ENCODE assay signal across 8 cellular contexts in the genomic region with DNA sequence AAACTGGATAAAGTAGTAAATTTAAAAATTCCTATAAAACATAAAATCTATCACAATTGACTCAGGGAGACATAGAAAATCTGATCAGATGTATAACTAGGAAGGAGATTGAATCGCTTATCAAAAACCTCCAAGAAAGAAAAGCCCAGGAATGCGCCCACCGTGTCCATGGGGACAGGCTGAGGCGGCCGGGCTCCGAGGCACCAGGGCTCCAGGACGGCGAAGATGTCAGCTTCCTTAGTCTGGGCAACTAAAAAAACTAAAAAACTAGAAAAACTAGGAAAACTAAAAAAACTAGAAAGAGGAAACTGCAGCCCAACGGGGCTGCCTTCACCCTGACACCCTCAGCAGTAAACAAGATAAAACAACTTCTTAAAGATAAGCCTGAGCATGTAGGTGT.
"Had no signal": no experiment of that assay in that cellular context is flagged by ENCODE, and none has a peak within 500 bp of the region (broad histone marks: within the 10 kb centered on the region; RNA-seq: fewer than 3 reads in every experiment).

No MANE protein-coding gene starts in this region.

- H3K27ac ChIP-seq: GM23248 had no signal

- H3K4me3 ChIP-seq: GM23248, HAP-1 had no signal

- H3K36me3 ChIP-seq: HAP-1 had no signal

- H3K27ac Mint-ChIP-seq: HFFc6, IgD-negative memory B cell had no signal

- ATAC-seq: HCT116, HepG2 had no signal

- H3K9ac ChIP-seq: GM23248 had no signal

- FAIRE-seq: HepG2 had no signal

- H3K4me3 Mint-ChIP-seq: HFFc6 had no signal

- H2AFZ ChIP-seq: GM23248 had no signal

- DNase-seq: GM23248, GOT3, H7, HFFc6 had no signal

- H3K4me1 ChIP-seq: HAP-1 had no signal

- H3K9me3 ChIP-seq: HAP-1 had no signal
